1 cellular context compared by ENCODE assay signal in the genomic region with DNA sequence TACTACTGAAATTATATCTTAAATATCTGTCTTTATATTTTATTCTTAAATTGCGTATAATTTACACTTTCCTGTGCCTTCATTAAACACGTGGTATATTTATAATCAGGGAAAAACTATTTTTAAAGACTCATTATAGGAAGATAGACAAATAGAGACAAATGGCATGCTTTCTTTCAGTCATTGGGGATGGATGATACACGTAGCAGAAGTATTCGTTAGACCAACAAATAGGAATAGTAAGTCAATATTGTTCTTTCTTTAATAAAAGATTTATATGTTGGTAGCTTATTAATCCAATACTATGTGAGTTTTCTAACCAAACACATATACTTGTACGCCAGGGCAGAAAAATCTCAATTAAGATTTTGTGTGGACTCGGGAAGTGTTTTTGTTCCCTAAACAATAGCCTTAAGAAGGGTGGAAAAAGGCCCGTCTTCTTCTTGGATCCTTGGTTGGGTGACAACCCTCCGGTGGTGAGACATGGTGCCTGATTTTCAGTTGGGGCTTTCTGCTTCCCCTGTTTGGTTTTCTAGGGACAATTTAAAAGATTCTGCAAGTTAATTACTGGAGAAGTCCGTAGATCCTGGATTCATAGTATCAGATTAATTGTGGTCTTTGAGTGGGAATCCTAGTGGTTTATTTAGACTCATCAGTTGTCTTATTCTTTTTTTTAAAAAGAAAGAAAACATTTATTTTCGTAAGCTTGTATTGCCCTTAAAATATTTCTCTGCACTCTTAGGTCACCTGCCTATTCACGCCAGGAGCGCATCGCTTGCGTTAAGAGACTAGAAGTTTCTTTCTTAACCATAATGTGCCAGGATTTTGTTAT.
TF ChIP-seq lines count a peak whose summit lies in the region.

No MANE protein-coding gene starts in this region.

TF ChIP-seq in HepG2, 621 proteins besides CTCF, POLR2A, EP300 and RAD21 (continued from another document):
- TF ChIP-seq, protein P1, sequence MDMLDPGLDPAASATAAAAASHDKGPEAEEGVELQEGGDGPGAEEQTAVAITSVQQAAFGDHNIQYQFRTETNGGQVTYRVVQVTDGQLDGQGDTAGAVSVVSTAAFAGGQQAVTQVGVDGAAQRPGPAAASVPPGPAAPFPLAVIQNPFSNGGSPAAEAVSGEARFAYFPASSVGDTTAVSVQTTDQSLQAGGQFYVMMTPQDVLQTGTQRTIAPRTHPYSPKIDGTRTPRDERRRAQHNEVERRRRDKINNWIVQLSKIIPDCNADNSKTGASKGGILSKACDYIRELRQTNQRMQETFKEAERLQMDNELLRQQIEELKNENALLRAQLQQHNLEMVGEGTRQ (IDR thresholded peaks at IDR 0.05; ENCODE audit: low read depth, low read length): no peak
- TF ChIP-seq, protein P1 (CRISPR knock-in tag; IDR thresholded peaks at IDR 0.05; ENCODE audit: borderline replicate concordance): no peak
